ENCODE assay signal across 8 cellular contexts in genomic region chr3:75785091-75785755, GRCh38. TPM values are rescaled to one million over a fixed set of nuclear protein-coding genes. Genes with fewer than 3 reads are reported as not detected.
A peak's percentile ranks its signal among the peaks of the same experiment; 100 is the strongest.
DNase-seq lines count a peak whose midpoint lies in the region; ATAC-seq, FAIRE-seq and TF ChIP-seq lines count a peak whose summit lies in the region.
"Not testable (repeated sequence)": the region's sequence is repeated elsewhere in the genome, so short reads cannot be mapped to it uniquely, and the experiment has no call there.

ZNF717 (minus strand) TSS chr3:75785549; CDS start chr3:75783362, 2,187 bp downstream.

- DNase-seq in CD1c-positive myeloid dendritic cell (ENCODE audit: extremely low spot score) (peak; percentile 92), NCI-H510A (lab: John Stamatoyannopoulos, UW) (peak; percentile 42), GM12878 (ENCODE audit: low read depth, low spot score) (peak; percentile 52), Right ventricle myocardium superior (peak; percentile 96), neuronal stem cell (ENCODE audit: low spot score) (peak; percentile 67)
- peak; percentile 87 for DNase-seq in activated CD4-positive, alpha-beta T cell treated with anti-CD3 and anti-CD28 coated beads for 1 hour
- DNase-seq in stimulated activated CD8-positive, alpha-beta memory T cell treated with anti-CD3 and anti-CD28 coated beads, Interleukin-4, amount 100 ng/mL, for 1 hour (ENCODE audit: low read depth in 2 of 2, low spot score in 1 of 2): peak; percentile 82 to 87

- peak; percentile 73 for TF ChIP-seq POLR2A in GM12878 (IDR thresholded peaks at IDR 0.05; ENCODE audit: low read depth, low read length)

- H3K4me3 ChIP-seq in GM12878: peak within 1 kb of the TSS; percentile 78
- peak within 1 kb of the TSS in 1 of 2 donors; percentile 85 for H3K4me3 ChIP-seq in neuronal stem cell (ENCODE audit: low read length in 2 of 2)

- H3K4me2 ChIP-seq in GM12878 (ENCODE audit: control insufficient read depth, insufficient read depth) (peak within 1 kb of the TSS; percentile 56), neuronal stem cell (ENCODE audit: insufficient read depth, low read length, poor library complexity, severe bottlenecking) (peak within 1 kb of the TSS; percentile 38)

- not testable (repeated sequence) for H3K79me1 ChIP-seq in neuronal stem cell (ENCODE audit: low read depth, low read length)

- not testable (repeated sequence) for H3K36me3 ChIP-seq in GM12878 (ENCODE audit: control insufficient read depth in 2 of 2, insufficient read depth in 2 of 2, low read length in 1 of 2); neuronal stem cell (replicated peaks in 1 of 2; ENCODE audit: control insufficient read depth in 2 of 2, insufficient read depth in 2 of 2, low read length in 2 of 2)

- not testable (repeated sequence) for H3K4ac ChIP-seq in neuronal stem cell (ENCODE audit: low read length)

- H3K79me2 ChIP-seq in GM12878 (ENCODE audit: control insufficient read depth, insufficient read depth, low read length): not testable (repeated sequence)

- RAD21 ChIA-PET in GM12878 (lab: Charles Lee; ENCODE audit: unreplicated experiment): not testable (repeated sequence)

- peaks cover 16% of the 10 kb centered on the region for H3K9me3 ChIP-seq in GM12878 (replicated peaks; ENCODE audit: control insufficient read depth, insufficient read depth, low read length)
- not testable (repeated sequence) for H3K9me3 ChIP-seq in neuronal stem cell (replicated peaks in 1 of 2; ENCODE audit: control insufficient read depth in 2 of 2, insufficient read depth in 1 of 2, low read depth in 1 of 2, low read length in 2 of 2)

- H3K18ac ChIP-seq in neuronal stem cell (ENCODE audit: low read length): not testable (repeated sequence)

- SMC1A ChIA-PET in GM12878 (lab: Charles Lee; ENCODE audit: uncharacterized antibody, unreplicated experiment): not testable (repeated sequence)

- 7% methylated on average over 51 of the region's 51 CpGs for WGBS in GM12878 (ENCODE audit: insufficient coverage, insufficient replicate concordance, low lambda C conversion rate, missing lambda C conversion rate)
- no CpG with 5 or more reads among the region's 51 CpGs for WGBS in neuronal stem cell (ENCODE audit: extremely low coverage in 2 of 2, insufficient read length in 2 of 2, insufficient replicate concordance in 1 of 2), 2 donors

- H2BK15ac ChIP-seq in neuronal stem cell (ENCODE audit: low read length): not testable (repeated sequence)

- H2AK5ac ChIP-seq in neuronal stem cell (ENCODE audit: low read depth, low read length): not testable (repeated sequence)

- H4K8ac ChIP-seq in neuronal stem cell (ENCODE audit: low read depth, low read length): not testable (repeated sequence)

- H2BK5ac ChIP-seq in neuronal stem cell (ENCODE audit: low read length): not testable (repeated sequence)

- BruUV-seq in GM12878 (replicated peaks; lab: Mats Ljungman, UMichigan): TSS peak; percentile 74

- in situ Hi-C loops in GM12878 (cut with MboI): not testable (repeated sequence)

- not testable (repeated sequence) for FAIRE-seq in GM12878 (lab: Jason Lieb, UNC)

- peak; percentile 76 for ATAC-seq in HG03103 (IDR thresholded peaks at IDR 0.05; ENCODE audit: low read depth, unreplicated experiment)
- ATAC-seq in GM12878: 0 out of 3 replicates have a peak, but pooled peaks have one; percentile 36
- not testable (repeated sequence) for ATAC-seq in Right ventricle myocardium superior (ENCODE audit: poor library complexity)

- CTCF ChIA-PET in GM12878 (lab: Yijun Ruan, JAX): not testable (repeated sequence)

- H2BK120ac ChIP-seq in neuronal stem cell (ENCODE audit: low read depth, low read length): not testable (repeated sequence)

- not testable (repeated sequence) for TF ChIP-seq CTCF in GM12878 (IDR thresholded peaks at IDR 0.05 in 2 of 3, conservative IDR thresholded peaks at IDR 0.05 in 1 of 3; ENCODE audit: control insufficient read depth in 2 of 3, extremely low read depth in 1 of 3, insufficient read depth in 1 of 3, low read depth in 3 of 3, low read length in 3 of 3)

- H3K9ac ChIP-seq in GM12878 (ENCODE audit: control insufficient read depth, insufficient read depth, low read length): peak within 1 kb of the TSS; percentile 45
- not testable (repeated sequence) for H3K9ac ChIP-seq in neuronal stem cell (ENCODE audit: low read depth, low read length, poor library complexity)

- H2BK12ac ChIP-seq in neuronal stem cell (ENCODE audit: low read length): not testable (repeated sequence)

- POLR2A ChIA-PET in GM12878 (lab: Charles Lee): not testable (repeated sequence)

- H4K20me1 ChIP-seq in GM12878 (ENCODE audit: control insufficient read depth, insufficient read depth): not testable (repeated sequence)

- TF ChIP-seq RAD21 in GM12878 (IDR thresholded peaks at IDR 0.05; ENCODE audit: insufficient read depth, low read depth, low read length): not testable (repeated sequence)

- H3K23ac ChIP-seq in neuronal stem cell (ENCODE audit: low read depth, low read length, poor library complexity): not testable (repeated sequence)

- H4K91ac ChIP-seq in neuronal stem cell (ENCODE audit: low read depth, low read length, poor library complexity): not testable (repeated sequence)

- peak within 1 kb of the TSS; percentile 29 for H2AFZ ChIP-seq in GM12878 (ENCODE audit: control insufficient read depth, low read depth, low read length)
- not testable (repeated sequence) for H2AFZ ChIP-seq in neuronal stem cell (ENCODE audit: low read length)

- intact Hi-C loops in GM12878 (cut with micrococcal nuclease; ENCODE audit: unreplicated experiment): loop anchor here (10.0 kb wide), 1 partner anchor 1150 kb away; no protein-coding TSS in a partner anchor
- intact Hi-C loops in Right ventricle myocardium superior (cut with DNase I): not testable (repeated sequence)

- H3K27ac ChIP-seq in GM12878 (ENCODE audit: control insufficient read depth, insufficient read depth): peak within 1 kb of the TSS; percentile 62
- not testable (repeated sequence) for H3K27ac ChIP-seq in neuronal stem cell (replicated peaks; ENCODE audit: low read length)

- H3K27me3 ChIP-seq in GM12878 (replicated peaks in 1 of 2; ENCODE audit: control insufficient read depth in 2 of 2, insufficient read depth in 2 of 2, low read length in 1 of 2); neuronal stem cell (ENCODE audit: control insufficient read depth in 3 of 3, insufficient read depth in 3 of 3, low read depth in 1 of 3, low read length in 3 of 3): not testable (repeated sequence)

- not testable (repeated sequence) for H3K14ac ChIP-seq in neuronal stem cell (ENCODE audit: low read length)

- not testable (repeated sequence) for TF ChIP-seq EP300 in GM12878 (IDR thresholded peaks at IDR 0.05; ENCODE audit: borderline replicate concordance in 1 of 2, control insufficient read depth in 1 of 2, low read depth in 2 of 2, low read length in 2 of 2)

- not testable (repeated sequence) for H3K4me1 ChIP-seq in GM12878 (ENCODE audit: control insufficient read depth, insufficient read depth, low read length); neuronal stem cell (ENCODE audit: control insufficient read depth in 2 of 2, insufficient read depth in 1 of 2, low read depth in 1 of 2, low read length in 2 of 2)

TF ChIP-seq in GM12878, 131 proteins besides CTCF, POLR2A, EP300 and RAD21 (continues in another document):
- TF ChIP-seq CREB1 (IDR thresholded peaks at IDR 0.05; ENCODE audit: low read depth): 0 out of 2 replicates have a peak, but pooled peaks have one; percentile 23
- TF ChIP-seq NRF1 (conservative IDR thresholded peaks at IDR 0.05; ENCODE audit: low read depth, low read length): peak; percentile 35; the same call in 1 of the 2 replicates
- TF ChIP-seq SP1 (IDR thresholded peaks at IDR 0.05; ENCODE audit: low read depth, low read length): peak; percentile 20
- 0 out of 2 replicates have a peak, but pooled peaks have one; percentile 23 for TF ChIP-seq TCF12 (IDR thresholded peaks at IDR 0.05; ENCODE audit: low read depth, low read length)
- TF ChIP-seq CBX5 (IDR thresholded peaks at IDR 0.05; ENCODE audit: low read depth): 0 out of 2 replicates have a peak, but pooled peaks have one; percentile 38
- TF ChIP-seq CREM (IDR thresholded peaks at IDR 0.05; ENCODE audit: low read depth): peak; percentile 21; the same call in 1 of the 2 replicates
- peak; percentile 49; the same call in 1 of the 2 replicates for TF ChIP-seq GABPA (IDR thresholded peaks at IDR 0.05; ENCODE audit: low read depth)
- peak in 1 of 2 experiments; percentile 2; a peak in 1 of 3 replicates for TF ChIP-seq EGR1 (IDR thresholded peaks at IDR 0.05; ENCODE audit: borderline replicate concordance in 1 of 2, low read depth in 2 of 2, low read length in 2 of 2)
- peak; percentile 32; the same call in 1 of the 2 replicates for TF ChIP-seq SMAD5 (IDR thresholded peaks at IDR 0.05; ENCODE audit: low read depth)
- TF ChIP-seq HCFC1 (IDR thresholded peaks at IDR 0.05; ENCODE audit: low read length): peak; percentile 63
- peak; percentile 93 for TF ChIP-seq YY1 (IDR thresholded peaks at IDR 0.05; ENCODE audit: low read depth, low read length)

RNA-seq across cellular contexts. Expression of gene ZNF717, which starts in this region (rescaled TPM):
- 111 and 115 TPM in 2 replicates for total RNA-seq in GM12878 (2013; cell fraction: nucleolus; rRNA removed)
- total RNA-seq in GM12878 (2014; rRNA removed) (11.4 and 13.9 TPM in 2 replicates), GM12878 (2014; rRNA removed; fragmentation: Illumina TruSeq; extraction: Trizol) (13.9 and 14.1 TPM in 2 replicates), GM12878 (2021) (9.8 and 10.8 TPM in 2 replicates), Right ventricle myocardium superior (7.0 TPM)
- polyA plus RNA-seq in GM12878 (2011; ENCODE audit: low read depth): 8.6 TPM
- polyA plus RNA-seq in GM12878 (2011; rRNA removed) (25.9 and 33.3 TPM in 2 replicates), GM12878 (2014; fragmentation: Illumina TruSeq; extraction: Trizol) (8.4 and 12.5 TPM in 2 replicates), GM12878 (2014; fragmentation: Nextera tagmentation; extraction: Ambion mirVana) (1 to 10 TPM; 2.8 to 6.0 TPM), GM12878 (2014; rRNA removed) (7.8 and 8.4 TPM in 2 replicates), GM12878 (2016; fragmentation: Nextera tagmentation; extraction: Ambion mirVana) (1 to 10 TPM; 7.5 to 9.0 TPM)
- polyA plus RNA-seq in GM12878 (2011; cell fraction: cytosol; rRNA removed): 9.6 and 10.8 TPM in 2 replicates
- polyA plus RNA-seq in GM12878 (2011; cell fraction: nucleus; rRNA removed): 18.4 and 20.7 TPM in 2 replicates
- polyA plus RNA-seq in GM12878 (2012): 6.3 and 8.4 TPM in 2 replicates
- polyA minus RNA-seq in GM12878 (2011; rRNA and poly(A)+ RNA removed): 29.6 and 33.1 TPM in 2 replicates
- polyA minus RNA-seq in GM12878 (2011; cell fraction: cytosol; rRNA and poly(A)+ RNA removed): 6.1 and 8.0 TPM in 2 replicates
- polyA minus RNA-seq in GM12878 (2011; cell fraction: nucleus; rRNA and poly(A)+ RNA removed): 20.8 and 26.0 TPM in 2 replicates
- 8.5 TPM for polyA plus RNA-seq in neuronal stem cell (2013, experiment 1 of 2)
- 8.2 TPM for polyA plus RNA-seq in neuronal stem cell (2013, experiment 2 of 2)

Comparison
In these comparisons a context has a peak if more than half of its experiments do, and no peak if none do; other contexts are left out.
1. DNase-seq: peak in every context shown above with its lines; median percentile 96 in Right ventricle myocardium superior; 92 in CD1c-positive myeloid dendritic cell; 87 in activated CD4-positive, alpha-beta T cell treated with anti-CD3 and anti-CD28 coated beads for 1 hour; 84 in stimulated activated CD8-positive, alpha-beta memory T cell treated with anti-CD3 and anti-CD28 coated beads, Interleukin-4, amount 100 ng/mL, for 1 hour; 67 in neuronal stem cell; 52 in GM12878; 42 in NCI-H510A.